Comparison of ENCODE assay signal across 1 cellular context in the genomic region with DNA sequence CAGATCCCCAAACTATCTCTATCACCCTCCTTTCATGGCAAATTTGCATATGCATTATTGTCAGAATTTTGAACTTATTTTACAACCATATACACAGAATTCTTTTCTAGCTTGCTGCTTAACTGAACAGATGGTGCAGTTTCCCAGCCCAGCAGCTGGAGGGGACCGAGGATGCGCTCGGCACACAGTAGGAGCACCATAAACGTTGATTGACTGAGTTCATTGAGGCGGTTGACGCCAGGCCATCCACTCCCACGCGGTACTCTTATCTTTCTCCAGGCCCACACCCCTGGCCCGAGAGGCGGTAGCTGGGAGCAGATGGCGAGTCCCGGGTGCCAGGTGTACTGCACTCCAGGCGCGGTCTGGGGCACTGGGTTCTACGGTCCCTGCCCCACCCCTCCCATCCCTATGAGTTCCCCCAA.
TF ChIP-seq lines count a peak whose summit lies in the region.

No MANE protein-coding gene starts in this region.

TF ChIP-seq in GM12878, 131 proteins besides CTCF, POLR2A, EP300 and RAD21 (continued from another document):
- TF ChIP-seq DPF2 (IDR thresholded peaks at IDR 0.05) = peak; percentile 42
- TF ChIP-seq, protein P1, sequence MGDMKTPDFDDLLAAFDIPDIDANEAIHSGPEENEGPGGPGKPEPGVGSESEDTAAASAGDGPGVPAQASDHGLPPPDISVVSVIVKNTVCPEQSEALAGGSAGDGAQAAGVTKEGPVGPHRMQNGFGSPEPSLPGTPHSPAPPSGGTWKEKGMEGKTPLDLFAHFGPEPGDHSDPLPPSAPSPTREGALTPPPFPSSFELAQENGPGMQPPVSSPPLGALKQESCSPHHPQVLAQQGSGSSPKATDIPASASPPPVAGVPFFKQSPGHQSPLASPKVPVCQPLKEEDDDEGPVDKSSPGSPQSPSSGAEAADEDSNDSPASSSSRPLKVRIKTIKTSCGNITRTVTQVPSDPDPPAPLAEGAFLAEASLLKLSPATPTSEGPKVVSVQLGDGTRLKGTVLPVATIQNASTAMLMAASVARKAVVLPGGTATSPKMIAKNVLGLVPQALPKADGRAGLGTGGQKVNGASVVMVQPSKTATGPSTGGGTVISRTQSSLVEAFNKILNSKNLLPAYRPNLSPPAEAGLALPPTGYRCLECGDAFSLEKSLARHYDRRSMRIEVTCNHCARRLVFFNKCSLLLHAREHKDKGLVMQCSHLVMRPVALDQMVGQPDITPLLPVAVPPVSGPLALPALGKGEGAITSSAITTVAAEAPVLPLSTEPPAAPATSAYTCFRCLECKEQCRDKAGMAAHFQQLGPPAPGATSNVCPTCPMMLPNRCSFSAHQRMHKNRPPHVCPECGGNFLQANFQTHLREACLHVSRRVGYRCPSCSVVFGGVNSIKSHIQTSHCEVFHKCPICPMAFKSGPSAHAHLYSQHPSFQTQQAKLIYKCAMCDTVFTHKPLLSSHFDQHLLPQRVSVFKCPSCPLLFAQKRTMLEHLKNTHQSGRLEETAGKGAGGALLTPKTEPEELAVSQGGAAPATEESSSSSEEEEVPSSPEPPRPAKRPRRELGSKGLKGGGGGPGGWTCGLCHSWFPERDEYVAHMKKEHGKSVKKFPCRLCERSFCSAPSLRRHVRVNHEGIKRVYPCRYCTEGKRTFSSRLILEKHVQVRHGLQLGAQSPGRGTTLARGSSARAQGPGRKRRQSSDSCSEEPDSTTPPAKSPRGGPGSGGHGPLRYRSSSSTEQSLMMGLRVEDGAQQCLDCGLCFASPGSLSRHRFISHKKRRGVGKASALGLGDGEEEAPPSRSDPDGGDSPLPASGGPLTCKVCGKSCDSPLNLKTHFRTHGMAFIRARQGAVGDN (IDR thresholded peaks at IDR 0.05) = 0 out of 2 replicates have a peak, but pooled peaks have one; percentile 10
- no peak for TF ChIP-seq JUND (IDR thresholded peaks at IDR 0.05; ENCODE audit: low read depth, low read length)
- TF ChIP-seq RBBP5 (conservative IDR thresholded peaks at IDR 0.05) = no peak
- TF ChIP-seq SUPT20H (IDR thresholded peaks at IDR 0.05; ENCODE audit: borderline replicate concordance, control insufficient read depth, low read depth, low read length) = no peak
- peak; percentile 35; the same call in 1 of the 3 replicates for TF ChIP-seq POU2F2 (IDR thresholded peaks at IDR 0.05; ENCODE audit: borderline replicate concordance, low read depth, low read length)
- TF ChIP-seq CHD1 (IDR thresholded peaks at IDR 0.05; ENCODE audit: low read depth, low read length) = no peak
- TF ChIP-seq SPI1 (IDR thresholded peaks at IDR 0.05; ENCODE audit: borderline replicate concordance, insufficient read depth, low read depth, low read length) = no peak
- TF ChIP-seq, protein P2, sequence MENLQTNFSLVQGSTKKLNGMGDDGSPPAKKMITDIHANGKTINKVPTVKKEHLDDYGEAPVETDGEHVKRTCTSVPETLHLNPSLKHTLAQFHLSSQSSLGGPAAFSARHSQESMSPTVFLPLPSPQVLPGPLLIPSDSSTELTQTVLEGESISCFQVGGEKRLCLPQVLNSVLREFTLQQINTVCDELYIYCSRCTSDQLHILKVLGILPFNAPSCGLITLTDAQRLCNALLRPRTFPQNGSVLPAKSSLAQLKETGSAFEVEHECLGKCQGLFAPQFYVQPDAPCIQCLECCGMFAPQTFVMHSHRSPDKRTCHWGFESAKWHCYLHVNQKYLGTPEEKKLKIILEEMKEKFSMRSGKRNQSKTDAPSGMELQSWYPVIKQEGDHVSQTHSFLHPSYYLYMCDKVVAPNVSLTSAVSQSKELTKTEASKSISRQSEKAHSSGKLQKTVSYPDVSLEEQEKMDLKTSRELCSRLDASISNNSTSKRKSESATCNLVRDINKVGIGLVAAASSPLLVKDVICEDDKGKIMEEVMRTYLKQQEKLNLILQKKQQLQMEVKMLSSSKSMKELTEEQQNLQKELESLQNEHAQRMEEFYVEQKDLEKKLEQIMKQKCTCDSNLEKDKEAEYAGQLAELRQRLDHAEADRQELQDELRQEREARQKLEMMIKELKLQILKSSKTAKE (IDR thresholded peaks at IDR 0.05; ENCODE audit: low read depth, poor library complexity, severe bottlenecking) = no peak
- TF ChIP-seq MTA3 (IDR thresholded peaks at IDR 0.05; ENCODE audit: borderline replicate concordance, low read length) = no peak
- no peak for TF ChIP-seq SMAD1 (IDR thresholded peaks at IDR 0.05; ENCODE audit: low read depth, partially characterized antibody)
- TF ChIP-seq, protein P3, sequence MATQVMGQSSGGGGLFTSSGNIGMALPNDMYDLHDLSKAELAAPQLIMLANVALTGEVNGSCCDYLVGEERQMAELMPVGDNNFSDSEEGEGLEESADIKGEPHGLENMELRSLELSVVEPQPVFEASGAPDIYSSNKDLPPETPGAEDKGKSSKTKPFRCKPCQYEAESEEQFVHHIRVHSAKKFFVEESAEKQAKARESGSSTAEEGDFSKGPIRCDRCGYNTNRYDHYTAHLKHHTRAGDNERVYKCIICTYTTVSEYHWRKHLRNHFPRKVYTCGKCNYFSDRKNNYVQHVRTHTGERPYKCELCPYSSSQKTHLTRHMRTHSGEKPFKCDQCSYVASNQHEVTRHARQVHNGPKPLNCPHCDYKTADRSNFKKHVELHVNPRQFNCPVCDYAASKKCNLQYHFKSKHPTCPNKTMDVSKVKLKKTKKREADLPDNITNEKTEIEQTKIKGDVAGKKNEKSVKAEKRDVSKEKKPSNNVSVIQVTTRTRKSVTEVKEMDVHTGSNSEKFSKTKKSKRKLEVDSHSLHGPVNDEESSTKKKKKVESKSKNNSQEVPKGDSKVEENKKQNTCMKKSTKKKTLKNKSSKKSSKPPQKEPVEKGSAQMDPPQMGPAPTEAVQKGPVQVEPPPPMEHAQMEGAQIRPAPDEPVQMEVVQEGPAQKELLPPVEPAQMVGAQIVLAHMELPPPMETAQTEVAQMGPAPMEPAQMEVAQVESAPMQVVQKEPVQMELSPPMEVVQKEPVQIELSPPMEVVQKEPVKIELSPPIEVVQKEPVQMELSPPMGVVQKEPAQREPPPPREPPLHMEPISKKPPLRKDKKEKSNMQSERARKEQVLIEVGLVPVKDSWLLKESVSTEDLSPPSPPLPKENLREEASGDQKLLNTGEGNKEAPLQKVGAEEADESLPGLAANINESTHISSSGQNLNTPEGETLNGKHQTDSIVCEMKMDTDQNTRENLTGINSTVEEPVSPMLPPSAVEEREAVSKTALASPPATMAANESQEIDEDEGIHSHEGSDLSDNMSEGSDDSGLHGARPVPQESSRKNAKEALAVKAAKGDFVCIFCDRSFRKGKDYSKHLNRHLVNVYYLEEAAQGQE (IDR thresholded peaks at IDR 0.05; ENCODE audit: low read depth, low read length) = no peak
- TF ChIP-seq NR2F1 (conservative IDR thresholded peaks at IDR 0.05) = no peak
- TF ChIP-seq, protein P4, sequence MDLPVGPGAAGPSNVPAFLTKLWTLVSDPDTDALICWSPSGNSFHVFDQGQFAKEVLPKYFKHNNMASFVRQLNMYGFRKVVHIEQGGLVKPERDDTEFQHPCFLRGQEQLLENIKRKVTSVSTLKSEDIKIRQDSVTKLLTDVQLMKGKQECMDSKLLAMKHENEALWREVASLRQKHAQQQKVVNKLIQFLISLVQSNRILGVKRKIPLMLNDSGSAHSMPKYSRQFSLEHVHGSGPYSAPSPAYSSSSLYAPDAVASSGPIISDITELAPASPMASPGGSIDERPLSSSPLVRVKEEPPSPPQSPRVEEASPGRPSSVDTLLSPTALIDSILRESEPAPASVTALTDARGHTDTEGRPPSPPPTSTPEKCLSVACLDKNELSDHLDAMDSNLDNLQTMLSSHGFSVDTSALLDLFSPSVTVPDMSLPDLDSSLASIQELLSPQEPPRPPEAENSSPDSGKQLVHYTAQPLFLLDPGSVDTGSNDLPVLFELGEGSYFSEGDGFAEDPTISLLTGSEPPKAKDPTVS (IDR thresholded peaks at IDR 0.05; ENCODE audit: low read depth, low read length) = no peak
- no peak for TF ChIP-seq ZSCAN29 (IDR thresholded peaks at IDR 0.05)
- no peak for TF ChIP-seq PAX5 (IDR thresholded peaks at IDR 0.05; ENCODE audit: borderline replicate concordance, low read depth, low read length)
- TF ChIP-seq, protein P5, sequence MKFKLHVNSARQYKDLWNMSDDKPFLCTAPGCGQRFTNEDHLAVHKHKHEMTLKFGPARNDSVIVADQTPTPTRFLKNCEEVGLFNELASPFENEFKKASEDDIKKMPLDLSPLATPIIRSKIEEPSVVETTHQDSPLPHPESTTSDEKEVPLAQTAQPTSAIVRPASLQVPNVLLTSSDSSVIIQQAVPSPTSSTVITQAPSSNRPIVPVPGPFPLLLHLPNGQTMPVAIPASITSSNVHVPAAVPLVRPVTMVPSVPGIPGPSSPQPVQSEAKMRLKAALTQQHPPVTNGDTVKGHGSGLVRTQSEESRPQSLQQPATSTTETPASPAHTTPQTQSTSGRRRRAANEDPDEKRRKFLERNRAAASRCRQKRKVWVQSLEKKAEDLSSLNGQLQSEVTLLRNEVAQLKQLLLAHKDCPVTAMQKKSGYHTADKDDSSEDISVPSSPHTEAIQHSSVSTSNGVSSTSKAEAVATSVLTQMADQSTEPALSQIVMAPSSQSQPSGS (IDR thresholded peaks at IDR 0.05; ENCODE audit: low read length) = no peak
- no peak for TF ChIP-seq TAF1 (IDR thresholded peaks at IDR 0.05; ENCODE audit: borderline replicate concordance, low read depth, low read length)
